Comparison of ENCODE assay signal across 1 cellular context in the genomic region with DNA sequence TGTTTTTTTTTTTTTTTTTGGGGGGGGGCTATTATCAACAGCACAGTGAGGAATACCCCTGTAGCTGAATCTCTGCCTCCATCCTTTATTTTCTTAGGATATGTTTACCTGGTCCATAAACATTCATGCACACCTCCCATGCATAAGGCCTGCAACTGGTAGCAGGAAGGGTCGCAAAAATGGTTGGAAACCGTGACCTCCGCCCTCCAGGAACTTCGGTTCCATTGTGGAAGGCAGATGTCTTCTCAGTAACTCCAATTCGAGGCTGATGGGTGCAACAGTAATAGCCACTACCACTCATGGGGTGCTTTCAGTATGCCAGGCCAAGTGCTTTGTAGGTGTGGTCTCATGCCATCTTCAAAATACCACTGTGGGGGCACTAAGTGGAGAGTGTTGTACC.
TF ChIP-seq lines count a peak whose summit lies in the region.

No MANE protein-coding gene starts in this region.

TF ChIP-seq in HepG2, 621 proteins besides CTCF, POLR2A, EP300 and RAD21:
- no peak for TF ChIP-seq ZNF709 (CRISPR knock-in tag; IDR thresholded peaks at IDR 0.05)
- no peak for TF ChIP-seq SSRP1 (CRISPR knock-in tag; IDR thresholded peaks at IDR 0.05)
- TF ChIP-seq FOXA1 (IDR thresholded peaks at IDR 0.05): no peak
- TF ChIP-seq FOXA1 (CRISPR knock-in tag; IDR thresholded peaks at IDR 0.05): no peak
- no peak for TF ChIP-seq NR2F2 (IDR thresholded peaks at IDR 0.05; ENCODE audit: borderline replicate concordance, low read depth)
